ENCODE assay signal across 8 cellular contexts in the genomic region with DNA sequence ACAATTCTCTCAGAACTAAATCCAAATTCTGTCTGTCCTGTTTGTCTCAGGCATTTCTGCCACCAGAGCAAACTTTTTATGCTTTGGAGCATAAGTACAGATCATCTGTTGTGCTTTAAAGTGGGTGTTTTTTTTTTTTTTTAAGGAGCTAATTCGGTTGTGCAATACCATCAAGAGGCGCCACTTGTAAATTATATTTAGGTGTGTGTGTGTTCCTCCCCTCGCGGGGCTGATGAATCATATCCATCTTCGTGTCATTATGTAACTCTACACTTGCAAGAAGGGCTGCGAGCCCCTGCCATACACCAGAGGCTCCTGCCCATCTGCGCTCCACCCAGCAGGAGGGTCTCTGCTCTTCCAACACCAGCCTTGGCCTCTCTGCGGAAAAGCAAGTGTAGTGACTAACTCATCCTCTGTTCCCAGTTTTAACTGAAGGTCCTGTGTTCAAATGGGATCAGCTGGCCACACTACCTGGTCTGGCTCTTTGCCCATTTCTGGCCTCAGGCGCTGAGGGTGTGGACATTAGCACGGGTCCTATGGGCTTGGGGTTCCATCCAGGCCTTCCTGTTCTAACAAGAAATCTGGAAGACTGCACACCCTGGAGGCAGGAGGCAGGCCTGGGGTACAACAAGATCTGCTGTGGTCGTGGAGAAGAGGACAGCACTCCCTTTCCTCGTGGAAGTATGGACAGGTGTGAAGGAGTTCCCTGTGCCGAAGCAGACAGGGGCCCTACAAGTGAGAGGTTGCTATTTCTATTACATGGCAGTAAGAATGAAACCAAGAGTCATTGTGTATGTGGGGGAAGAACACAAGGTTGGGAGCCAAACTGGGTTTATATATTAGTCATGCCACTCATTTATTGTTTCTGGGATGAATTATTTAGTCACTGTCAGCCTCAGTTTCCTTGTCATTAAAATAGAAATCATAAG.
DNase-seq lines count a peak whose midpoint lies in the region; ATAC-seq and TF ChIP-seq lines count a peak whose summit lies in the region.

No MANE protein-coding gene starts in this region.

- peak; percentile 83 for ATAC-seq in activated CD8-positive, alpha-beta memory T cell treated with anti-CD3 and anti-CD28 coated beads, Interleukin-2, amount 10 ng/mL, durations not matched to agents 7 days and 5 days
- no peak; the same call in 2 of the 3 replicates for ATAC-seq in GM23338

- no peaks in the 10 kb centered on the region for H3K36me3 ChIP-seq in esophagus (ENCODE audit: control insufficient read depth in 2 of 2, insufficient read depth in 2 of 2, low read length in 1 of 2)
- no peaks in the 10 kb centered on the region for H3K36me3 ChIP-seq in GM23338 (ENCODE audit: insufficient read depth)

- no peak overlapping the region; the same call in 1 of the 2 replicates for H3K4me2 ChIP-seq in GM23338

- no peaks in the 10 kb centered on the region for H3F3A ChIP-seq in GM23338 (replicated peaks; ENCODE audit: low read depth)

- no peaks in the 10 kb centered on the region for H3K79me2 ChIP-seq in GM23338 (replicated peaks; ENCODE audit: insufficient read depth)

- no peak for DNase-seq in activated CD8-positive, alpha-beta memory T cell treated with anti-CD3 and anti-CD28 coated beads, Interleukin-2, amount 10 ng/mL, durations not matched to agents 7 days and 5 days
- no peak for DNase-seq in activated CD8-positive, alpha-beta memory T cell treated with anti-CD3 and anti-CD28 coated beads, Interleukin-2, amount 50 U/mL, for 48 hours
- peak; percentile 18 for DNase-seq in HFFc6
- peak; percentile 46 for DNase-seq in NCI-H1436 treated with DMSO at 0.1 percent for 48 hours (lab: John Stamatoyannopoulos, UW)
- DNase-seq in skeletal muscle cell (ENCODE audit: low read depth): peak; percentile 52
- DNase-seq in COR-L47 (lab: John Stamatoyannopoulos, UW): no peak
- no peak for DNase-seq in GM23338 (ENCODE audit: low spot score)

- no peaks in the 10 kb centered on the region for H3K9me3 Mint-ChIP-seq in activated CD8-positive, alpha-beta memory T cell treated with anti-CD3 and anti-CD28 coated beads, Interleukin-2, amount 10 ng/mL, durations not matched to agents 7 days and 5 days (ENCODE audit: low read depth)
- H3K9me3 Mint-ChIP-seq in HFFc6 (no peaks in the 10 kb centered on the region), GM23338 (no peaks in the 10 kb centered on the region)

- H3K4me1 ChIP-seq in esophagus (ENCODE audit: control insufficient read depth in 2 of 2, insufficient read depth in 2 of 2, low read length in 1 of 2): peaks cover 5% of the 10 kb centered on the region in 2 donors
- peaks cover 19% of the 10 kb centered on the region for H3K4me1 ChIP-seq in GM23338 (ENCODE audit: insufficient read depth)

- H3K27ac ChIP-seq in esophagus (ENCODE audit: low read depth in 2 of 2, low read length in 1 of 2): peak overlapping the region; percentile 89 to 93
- H3K27ac ChIP-seq in GM23338 (ENCODE audit: low read depth): no peak overlapping the region

- H3K36me3 Mint-ChIP-seq in activated CD8-positive, alpha-beta memory T cell treated with anti-CD3 and anti-CD28 coated beads, Interleukin-2, amount 10 ng/mL, durations not matched to agents 7 days and 5 days: no peaks in the 10 kb centered on the region
- H3K36me3 Mint-ChIP-seq in HFFc6 (ENCODE audit: low read depth): no peaks in the 10 kb centered on the region
- H3K36me3 Mint-ChIP-seq in GM23338 (ENCODE audit: low read depth): no peaks in the 10 kb centered on the region

- 0 out of 2 replicates have a peak, but pooled peaks have one; percentile 13 for TF ChIP-seq CTCF in HFFc6 (IDR thresholded peaks at IDR 0.05)
- no peak for TF ChIP-seq CTCF in GM23338 (conservative IDR thresholded peaks at IDR 0.05; ENCODE audit: low read depth in 2 of 2)

- CTCF ChIA-PET in activated CD8-positive, alpha-beta memory T cell treated with anti-CD3 and anti-CD28 coated beads, Interleukin-2, amount 10 ng/mL, durations not matched to agents 7 days and 5 days (lab: Charles Lee): interaction anchor here (0.8 to 2.1 kb wide), 4 partner anchors 10 to 313 kb away, joined by 3 to 7 read pairs (median 6); no protein-coding TSS in a partner anchor

- H3K9me3 ChIP-seq in esophagus (ENCODE audit: control insufficient read depth in 2 of 2, insufficient read depth in 1 of 2, low read depth in 1 of 2, low read length in 1 of 2): no peaks in the 10 kb centered on the region

- peaks cover 28% of the 10 kb centered on the region for H3K27me3 Mint-ChIP-seq in activated CD8-positive, alpha-beta memory T cell treated with anti-CD3 and anti-CD28 coated beads, Interleukin-2, amount 10 ng/mL, durations not matched to agents 7 days and 5 days
- H3K27me3 Mint-ChIP-seq in HFFc6 (ENCODE audit: insufficient read depth) (peaks cover 2% of the 10 kb centered on the region; the same call in 1 of the 2 replicates), GM23338 (ENCODE audit: insufficient read depth, low read depth, poor library complexity) (peaks cover 2% of the 10 kb centered on the region)

- H3K4me3 ChIP-seq in esophagus (ENCODE audit: low read depth in 1 of 2, low read length in 2 of 2): no peak overlapping the region
- no peak overlapping the region for H3K4me3 ChIP-seq in skeletal muscle cell (ENCODE audit: low read depth, low read length)
- H3K4me3 ChIP-seq in GM23338: no peak overlapping the region

- no peak overlapping the region for H3K27ac Mint-ChIP-seq in activated CD8-positive, alpha-beta memory T cell treated with anti-CD3 and anti-CD28 coated beads, Interleukin-2, amount 10 ng/mL, durations not matched to agents 7 days and 5 days
- H3K27ac Mint-ChIP-seq in HFFc6: no peak overlapping the region
- H3K27ac Mint-ChIP-seq in GM23338: no peak overlapping the region

- no peak overlapping the region for H3K4me3 Mint-ChIP-seq in activated CD8-positive, alpha-beta memory T cell treated with anti-CD3 and anti-CD28 coated beads, Interleukin-2, amount 10 ng/mL, durations not matched to agents 7 days and 5 days
- H3K4me3 Mint-ChIP-seq in HFFc6: peak overlapping the region; percentile 20
- no peak overlapping the region for H3K4me3 Mint-ChIP-seq in GM23338

- peaks cover 21% of the 10 kb centered on the region for H3K4me1 Mint-ChIP-seq in activated CD8-positive, alpha-beta memory T cell treated with anti-CD3 and anti-CD28 coated beads, Interleukin-2, amount 10 ng/mL, durations not matched to agents 7 days and 5 days
- H3K4me1 Mint-ChIP-seq in HFFc6 (ENCODE audit: low read depth): peaks cover 52% of the 10 kb centered on the region
- peaks cover 28% of the 10 kb centered on the region for H3K4me1 Mint-ChIP-seq in GM23338

- no peak overlapping the region for H2AFZ ChIP-seq in GM23338

- H3K27me3 ChIP-seq in esophagus (ENCODE audit: control insufficient read depth in 1 of 2, insufficient read depth in 2 of 2, low read length in 2 of 2): no peaks in the 10 kb centered on the region
- H3K27me3 ChIP-seq in GM23338 (ENCODE audit: insufficient read depth): no peaks in the 10 kb centered on the region

- 32 to 49% methylated on average over 13 of the region's 13 CpGs for WGBS in esophagus, 2 donors

- 0 out of 2 replicates have a peak, but pooled peaks cover 20% of the 10 kb centered on the region for H3K9me2 ChIP-seq in GM23338 (ENCODE audit: insufficient read depth)

- H4K20me1 ChIP-seq in GM23338 (replicated peaks; ENCODE audit: insufficient read depth): no peaks in the 10 kb centered on the region

TF ChIP-seq in GM23338, 12 proteins besides CTCF, POLR2A, EP300 and RAD21 (continues in another document):
- TF ChIP-seq STAT1 (IDR thresholded peaks at IDR 0.05; ENCODE audit: unreplicated experiment): no peak
- TF ChIP-seq, protein P1, sequence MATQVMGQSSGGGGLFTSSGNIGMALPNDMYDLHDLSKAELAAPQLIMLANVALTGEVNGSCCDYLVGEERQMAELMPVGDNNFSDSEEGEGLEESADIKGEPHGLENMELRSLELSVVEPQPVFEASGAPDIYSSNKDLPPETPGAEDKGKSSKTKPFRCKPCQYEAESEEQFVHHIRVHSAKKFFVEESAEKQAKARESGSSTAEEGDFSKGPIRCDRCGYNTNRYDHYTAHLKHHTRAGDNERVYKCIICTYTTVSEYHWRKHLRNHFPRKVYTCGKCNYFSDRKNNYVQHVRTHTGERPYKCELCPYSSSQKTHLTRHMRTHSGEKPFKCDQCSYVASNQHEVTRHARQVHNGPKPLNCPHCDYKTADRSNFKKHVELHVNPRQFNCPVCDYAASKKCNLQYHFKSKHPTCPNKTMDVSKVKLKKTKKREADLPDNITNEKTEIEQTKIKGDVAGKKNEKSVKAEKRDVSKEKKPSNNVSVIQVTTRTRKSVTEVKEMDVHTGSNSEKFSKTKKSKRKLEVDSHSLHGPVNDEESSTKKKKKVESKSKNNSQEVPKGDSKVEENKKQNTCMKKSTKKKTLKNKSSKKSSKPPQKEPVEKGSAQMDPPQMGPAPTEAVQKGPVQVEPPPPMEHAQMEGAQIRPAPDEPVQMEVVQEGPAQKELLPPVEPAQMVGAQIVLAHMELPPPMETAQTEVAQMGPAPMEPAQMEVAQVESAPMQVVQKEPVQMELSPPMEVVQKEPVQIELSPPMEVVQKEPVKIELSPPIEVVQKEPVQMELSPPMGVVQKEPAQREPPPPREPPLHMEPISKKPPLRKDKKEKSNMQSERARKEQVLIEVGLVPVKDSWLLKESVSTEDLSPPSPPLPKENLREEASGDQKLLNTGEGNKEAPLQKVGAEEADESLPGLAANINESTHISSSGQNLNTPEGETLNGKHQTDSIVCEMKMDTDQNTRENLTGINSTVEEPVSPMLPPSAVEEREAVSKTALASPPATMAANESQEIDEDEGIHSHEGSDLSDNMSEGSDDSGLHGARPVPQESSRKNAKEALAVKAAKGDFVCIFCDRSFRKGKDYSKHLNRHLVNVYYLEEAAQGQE (IDR thresholded peaks at IDR 0.05; ENCODE audit: unreplicated experiment): no peak
- no peak for TF ChIP-seq JUNB (IDR thresholded peaks at IDR 0.05; ENCODE audit: unreplicated experiment)
- TF ChIP-seq EZH2 (IDR thresholded peaks at IDR 0.05; ENCODE audit: low read depth, unreplicated experiment): no peak
- no peak for TF ChIP-seq ZNF114 (CRISPR knock-in tag; IDR thresholded peaks at IDR 0.05)
- TF ChIP-seq ZNF331 (CRISPR knock-in tag; IDR thresholded peaks at IDR 0.05; ENCODE audit: low read depth): no peak

Comparison
In these comparisons a context has a peak if more than half of its experiments do, and no peak if none do; other contexts are left out.
1. DNase-seq: peak in HFFc6 (single experiment), NCI-H1436 treated with DMSO at 0.1 percent for 48 hours (single experiment) and skeletal muscle cell (single experiment); none in activated CD8-positive, alpha-beta memory T cell treated with anti-CD3 and anti-CD28 coated beads, Interleukin-2, amount 10 ng/mL, durations not matched to agents 7 days and 5 days (single experiment), activated CD8-positive, alpha-beta memory T cell treated with anti-CD3 and anti-CD28 coated beads, Interleukin-2, amount 50 U/mL, for 48 hours (single experiment), COR-L47 (single experiment) and GM23338 (single experiment).